Comparison of ENCODE assay signal across 14 cellular contexts in genomic region chr13:21925720-21926119, GRCh38.
DNase-seq lines count a peak whose midpoint lies in the region; FAIRE-seq and TF ChIP-seq lines count a peak whose summit lies in the region.
"Had no signal": no experiment of that assay in that cellular context is flagged by ENCODE, and none has a peak within 500 bp of the region (broad histone marks: within the 10 kb centered on the region; RNA-seq: fewer than 3 reads in every experiment).

No MANE protein-coding gene starts in this region.

- no peak overlapping the region for H4K8ac ChIP-seq in H1 (ENCODE audit: extremely low read depth, insufficient read depth, low read length)

- 83% methylated on average over 6 of the region's 6 CpGs; no CpG with 5 or more reads in 1 of the 2 experiments for WGBS in H1 (ENCODE audit: extremely low coverage in 1 of 2, insufficient coverage in 1 of 2, insufficient read length in 1 of 2, insufficient replicate concordance in 2 of 2, low coverage in 1 of 2, low lambda C conversion rate in 2 of 2, missing lambda C conversion rate in 1 of 2), 2 experiments
- WGBS in small intestine, 3 donors = 43 to 75% (median 48%) methylated on average over 6 of the region's 6 CpGs

- H2BK5ac ChIP-seq in H1 (ENCODE audit: low read depth, low read length) = peak overlapping the region; percentile 82

- H3K27me3 ChIP-seq in H7 (ENCODE audit: control insufficient read depth, insufficient read depth, low read length) (no peaks in the 10 kb centered on the region; the same call in 1 of the 2 replicates), H1 (replicated peaks in 1 of 4; ENCODE audit: control insufficient read depth in 3 of 4, extremely low read depth in 1 of 4, insufficient read depth in 3 of 4, low read length in 3 of 4) (peaks cover 0 to 3% (median 0%) of the 10 kb centered on the region in 4 experiments; a peak in 1 of 7 replicates), small intestine (ENCODE audit: control insufficient read depth in 2 of 2, insufficient read depth in 2 of 2, low read length in 2 of 2) (no peaks in the 10 kb centered on the region)

- no peaks in the 10 kb centered on the region for H3K79me1 ChIP-seq in H1 (ENCODE audit: low read depth, low read length)

- H3K23ac ChIP-seq in H1 (ENCODE audit: insufficient read length) = no peak overlapping the region

- no peak for TF ChIP-seq CTCF in H1 (IDR thresholded peaks at IDR 0.05; ENCODE audit: control extremely low read depth in 1 of 3, insufficient read depth in 1 of 3, low read depth in 1 of 3, low read length in 3 of 3)

- H3K4me3 ChIP-seq in H7 (ENCODE audit: insufficient read depth, low read depth, low read length) = no peak overlapping the region
- no peak overlapping the region for H3K4me3 ChIP-seq in H1 (ENCODE audit: extremely low read depth in 1 of 4, insufficient read depth in 2 of 4, low read depth in 3 of 4, low read length in 4 of 4)
- H3K4me3 ChIP-seq in small intestine (ENCODE audit: low read depth in 1 of 2, low read length in 2 of 2) = no peak overlapping the region
- H3K4me3 ChIP-seq: A549 had no signal

- no peak overlapping the region for H2AFZ ChIP-seq in H1 (ENCODE audit: low read length)

- CTCF ChIA-PET in H1 (lab: Charles Lee; ENCODE audit: partially characterized antibody) = interaction anchor here (1.3 kb wide), 1 partner anchor 14 kb away, joined by 5 read pairs; no protein-coding TSS in a partner anchor

- FAIRE-seq in H1 (lab: Jason Lieb, UNC) (peak; percentile 24), small intestine (lab: Jason Lieb, UNC) (no peak), GM12891 (lab: Jason Lieb, UNC) (no peak)
- FAIRE-seq: A549 had no signal

- H3K36me3 ChIP-seq in H7 (replicated peaks; ENCODE audit: control insufficient read depth, insufficient read depth, low read length) = no peaks in the 10 kb centered on the region
- peaks cover 0 to under 1% (median 0%) of the 10 kb centered on the region in 4 experiments; a peak in 1 of 8 replicates for H3K36me3 ChIP-seq in H1 (ENCODE audit: control insufficient read depth in 2 of 4, insufficient read depth in 4 of 4, low read length in 3 of 4)
- no peaks in the 10 kb centered on the region for H3K36me3 ChIP-seq in small intestine (ENCODE audit: control insufficient read depth in 2 of 2, insufficient read depth in 2 of 2, low read length in 2 of 2)

- H3K9me3 ChIP-seq in H1 (ENCODE audit: insufficient read depth in 2 of 2, low read depth in 1 of 2, low read length in 1 of 2) (peaks cover 0 to 6% of the 10 kb centered on the region in 2 experiments; a peak in 1 of 4 replicates), small intestine (ENCODE audit: control insufficient read depth, low read depth) (no peaks in the 10 kb centered on the region)
- H3K9me3 ChIP-seq: A549 had no signal

- H3K79me2 ChIP-seq in H1 (ENCODE audit: control insufficient read depth in 1 of 2, insufficient read depth in 2 of 2, low read length in 2 of 2) = no peaks in the 10 kb centered on the region

- H3K14ac ChIP-seq in H1 (ENCODE audit: insufficient read length) = no peak overlapping the region

- no peak overlapping the region for H3K4ac ChIP-seq in H1 (replicated peaks; ENCODE audit: insufficient read length, low read depth, low read length)

- no peak overlapping the region for H3K18ac ChIP-seq in H1 (ENCODE audit: extremely low read depth, low read length)

- no peak overlapping the region for H3K9ac ChIP-seq in H1 (replicated peaks in 1 of 4; ENCODE audit: extremely low read depth in 1 of 4, low read depth in 3 of 4, low read length in 3 of 4)

- peak in 1 of 2 experiments; percentile 93; a peak in 1 of 3 replicates for TF ChIP-seq EP300 in H1 (IDR thresholded peaks at IDR 0.05; ENCODE audit: borderline replicate concordance in 1 of 2, low read depth in 2 of 2, low read length in 2 of 2)

- no peak for TF ChIP-seq RAD21 in H1 (IDR thresholded peaks at IDR 0.05 in 1 of 2, conservative IDR thresholded peaks at IDR 0.05 in 1 of 2; ENCODE audit: low read depth in 2 of 2, low read length in 2 of 2)

- no peak overlapping the region for H2BK15ac ChIP-seq in H1 (ENCODE audit: low read length)

- H3K4me2 ChIP-seq in H1 (ENCODE audit: insufficient read depth in 1 of 2, low read depth in 2 of 2, low read length in 2 of 2) = no peak overlapping the region
- H3K4me2 ChIP-seq: A549 had no signal

- no peaks in the 10 kb centered on the region for H4K20me1 ChIP-seq in H1 (replicated peaks in 1 of 2; ENCODE audit: control insufficient read depth in 1 of 2, insufficient read depth in 2 of 2, low read length in 2 of 2)

- no peak overlapping the region for H2BK120ac ChIP-seq in H1 (replicated peaks; ENCODE audit: low read depth, low read length)

- no peak overlapping the region for H3K56ac ChIP-seq in H1 (replicated peaks; ENCODE audit: insufficient read length, low read depth, low read length)

- DNase-seq in H7 = peak; percentile 52
- no peak for DNase-seq in H1 (ENCODE audit: low read depth in 1 of 2, low spot score in 2 of 2)
- DNase-seq in iPS DF 19.7 (ENCODE audit: low read depth, low spot score) = peak; percentile 75
- peak; percentile 68 for DNase-seq in small intestine
- DNase-seq in HPDE6-E6E7 (ENCODE audit: extremely low spot score) = no peak
- no peak for DNase-seq in dedifferentiated amniotic fluid mesenchymal stem cell (ENCODE audit: extremely low spot score)
- no peak for DNase-seq in GM12891 (ENCODE audit: insufficient read length, low spot score)
- DNase-seq: CD8-positive, alpha-beta T cell; COR-L47; DND-41; GDM1; GOT3; KG1 had no signal

- H2BK12ac ChIP-seq in H1 (ENCODE audit: low read depth, low read length) = peak overlapping the region; percentile 71

- TF ChIP-seq POLR2A in H1 (IDR thresholded peaks at IDR 0.05; ENCODE audit: control extremely low read depth in 1 of 2, low read depth in 2 of 2, low read length in 2 of 2) = no peak
- TF ChIP-seq POLR2A in GM12891 (IDR thresholded peaks at IDR 0.05; ENCODE audit: low read depth, low read length) = no peak

- no peaks in the 10 kb centered on the region for H3K23me2 ChIP-seq in H1 (ENCODE audit: low read depth, low read length)

- peak overlapping the region; percentile 32 for H4K91ac ChIP-seq in H1 (replicated peaks; ENCODE audit: insufficient read length, low read length)

- no peak overlapping the region for H3K27ac ChIP-seq in H1 (ENCODE audit: low read depth, low read length)
- H3K27ac ChIP-seq in small intestine (ENCODE audit: low read depth in 1 of 2, low read length in 1 of 2) = no peak overlapping the region
- H3K27ac ChIP-seq: A549 had no signal

- peaks cover 0 to 11% (median 4%) of the 10 kb centered on the region in 4 experiments; a peak in 5 of 7 replicates for H3K4me1 ChIP-seq in H1 (replicated peaks in 1 of 4; ENCODE audit: control insufficient read depth in 3 of 4, insufficient read depth in 4 of 4, low read length in 3 of 4)
- H3K4me1 ChIP-seq in small intestine (ENCODE audit: control insufficient read depth in 2 of 2, insufficient read depth in 1 of 2, low read depth in 1 of 2, low read length in 1 of 2) = peaks cover 0 to 16% of the 10 kb centered on the region in 2 donors
- H3K4me1 ChIP-seq: A549 had no signal

- POLR2A ChIA-PET in H1 (lab: Charles Lee; ENCODE audit: partially characterized antibody) = interaction anchor here (1.1 to 1.5 kb wide), 2 partner anchors 13 to 19 kb away, joined by 3 read pairs; no protein-coding TSS in a partner anchor

- H2AK5ac ChIP-seq in H1 (ENCODE audit: low read depth, low read length) = no peak overlapping the region

- H2BK20ac ChIP-seq in H1 (ENCODE audit: low read length) = peak overlapping the region; percentile 68; the same call in 1 of the 2 replicates

- no peak overlapping the region for H4K5ac ChIP-seq in H1 (ENCODE audit: insufficient read length, low read depth, low read length)

TF ChIP-seq in H1, 55 proteins besides CTCF, POLR2A, EP300 and RAD21:
- no peak for TF ChIP-seq EGR1 (IDR thresholded peaks at IDR 0.05; ENCODE audit: borderline replicate concordance, low read depth, low read length)
- 0 out of 2 replicates have a peak, but pooled peaks have one; percentile 31 for TF ChIP-seq SP1 (IDR thresholded peaks at IDR 0.05; ENCODE audit: low read depth, low read length)
- no peak for TF ChIP-seq RNF2 (IDR thresholded peaks at IDR 0.05; ENCODE audit: borderline replicate concordance, low read depth, low read length, missing control alignments, poor library complexity, severe bottlenecking)
- TF ChIP-seq TCF12 (IDR thresholded peaks at IDR 0.05; ENCODE audit: low read depth, low read length) = peak; percentile 99
- peak; percentile 85 for TF ChIP-seq POU5F1 (IDR thresholded peaks at IDR 0.05; ENCODE audit: low read depth, low read length)
- TF ChIP-seq TEAD4 (IDR thresholded peaks at IDR 0.05; ENCODE audit: low read depth, low read length) = peak; percentile 90

TF ChIP-seq in GM12891, 5 proteins besides CTCF, POLR2A, EP300 and RAD21:
- TF ChIP-seq POU2F2 (IDR thresholded peaks at IDR 0.05; ENCODE audit: low read depth, low read length) (no peak), PAX5 (IDR thresholded peaks at IDR 0.05; ENCODE audit: insufficient read depth, low read length, severe bottlenecking) (no peak), SPI1 (IDR thresholded peaks at IDR 0.05; ENCODE audit: low read depth, low read length) (no peak), TAF1 (IDR thresholded peaks at IDR 0.05; ENCODE audit: low read depth, low read length) (no peak), POLR2AphosphoS5 (IDR thresholded peaks at IDR 0.05; ENCODE audit: low read depth, low read length) (no peak)

Comparison
In these comparisons a context has a peak if more than half of its experiments do, and no peak if none do; other contexts are left out.
1. DNase-seq: peak in H7 (single experiment), iPS DF 19.7 (single experiment) and small intestine (single experiment); none in H1 (0 of 2), HPDE6-E6E7 (single experiment), dedifferentiated amniotic fluid mesenchymal stem cell (single experiment) and GM12891 (single experiment).